Comparison of ENCODE assay signal across 39 cellular contexts in genomic region chr19:14843169-14843568, GRCh38. TPM values are rescaled to one million over a fixed set of nuclear protein-coding genes. Genes with fewer than 3 reads are reported as not detected.
"Had no signal": no experiment of that assay in that cellular context is flagged by ENCODE, and none has a peak within 500 bp of the region (broad histone marks: within the 10 kb centered on the region; RNA-seq: fewer than 3 reads in every experiment).

No MANE protein-coding gene starts in this region.

- H3K27me3 ChIP-seq: adrenal gland had no signal

- H3K4me1 ChIP-seq: body of pancreas, esophagus muscularis mucosa, gastroesophageal sphincter had no signal

- DNase-seq: activated B cell treated with CpG ODN at 0.5 μM for 24 hours; activated CD4-positive, alpha-beta T cell treated with anti-CD3 and anti-CD28 coated beads for 48 hours; activated CD4-positive, alpha-beta T cell treated with anti-CD3 and anti-CD28 coated beads, Interleukin-2, amount 50 U/mL, for 1 hour; activated CD4-positive, alpha-beta T cell treated with anti-CD3 and anti-CD28 coated beads, Interleukin-2, amount 50 U/mL, for 48 hours; activated CD8-positive, alpha-beta memory T cell treated with anti-CD3 and anti-CD28 coated beads, Interleukin-2, amount 10 ng/mL, durations not matched to agents 7 days and 5 days; activated CD8-positive, alpha-beta memory T cell treated with anti-CD3 and anti-CD28 coated beads, Interleukin-2, amount 50 U/mL, for 4 hours; activated CD8-positive, alpha-beta T cell treated with anti-CD3 and anti-CD28 coated beads, Interleukin-2, amount 10 ng/mL, durations not matched to agents 7 days and 5 days; activated effector memory CD4-positive, alpha-beta T cell treated with anti-CD3 and anti-CD28 coated beads, Interleukin-2, amount 50 U/mL, for 16 hours; activated naive CD4-positive, alpha-beta T cell treated with anti-CD3 and anti-CD28 coated beads for 36 hours; activated naive CD8-positive, alpha-beta T cell treated with anti-CD3 and anti-CD28 coated beads for 36 hours; activated naive CD8-positive, alpha-beta T cell treated with anti-CD3 and anti-CD28 coated beads, Interleukin-2, amount 50 U/mL, for 24 hours; activated T-cell treated with anti-CD3 and anti-CD28 coated beads, Interleukin-2, amount 50 U/mL, for 1 hour; activated T-cell treated with anti-CD3 and anti-CD28 coated beads, Interleukin-2, amount 50 U/mL, for 48 hours; adrenal gland; amygdala; aorta; body of pancreas; caudate nucleus; cortex of kidney; dermis blood vessel endothelial cell; effector CD4-positive, alpha-beta T cell; effector memory CD8-positive, alpha-beta T cell; erythroblast; foreskin melanocyte; T-helper 1 cell; T-helper 17 cell; T1000; WERI-Rb-1 had no signal

- H3K9me3 Mint-ChIP-seq: activated B cell treated with CpG ODN at 0.5 μM for 24 hours; activated naive CD4-positive, alpha-beta T cell treated with anti-CD3 and anti-CD28 coated beads for 36 hours; activated naive CD4-positive, alpha-beta T cell treated with anti-CD3 and anti-CD28 coated beads, Interleukin-2, amount 50 U/mL, for 24 hours; activated naive CD8-positive, alpha-beta T cell treated with anti-CD3 and anti-CD28 coated beads for 36 hours; activated naive CD8-positive, alpha-beta T cell treated with anti-CD3 and anti-CD28 coated beads, Interleukin-2, amount 50 U/mL, for 24 hours; activated T-helper 1 cell treated with anti-CD3 and anti-CD28 coated beads, Interleukin-12 subunit alpha, Interleukin-12 subunit beta, Interleukin-2, Interleukin-4 antibody, amounts not matched to agents 30 ng/mL and 10 ng/mL and 1 ng/mL, durations not matched to agents 14 hours and 24 hours and 36 hours; activated T-helper 2 cell treated with anti-CD3 and anti-CD28 coated beads, Interferon-gamma antibody, Interleukin-2, Interleukin-4, amounts not matched to agents 10 μg/mL and 5 μg/mL and 100 μg/mL, durations not matched to agents 14 hours and 24 hours and 36 hours; T-helper 2 cell treated with Interferon-gamma antibody and Interleukin-4, amounts not matched to agents 5 μg/mL and 100 μg/mL, for 36 hours had no signal

- H3K9me3 ChIP-seq: adrenal gland, body of pancreas had no signal

- H3K36me3 Mint-ChIP-seq: activated CD8-positive, alpha-beta memory T cell treated with anti-CD3 and anti-CD28 coated beads, Interleukin-2, amount 10 ng/mL, durations not matched to agents 7 days and 5 days; activated naive CD4-positive, alpha-beta T cell treated with anti-CD3 and anti-CD28 coated beads, Interleukin-2, amount 50 U/mL, for 24 hours; activated naive CD8-positive, alpha-beta T cell treated with anti-CD3 and anti-CD28 coated beads for 36 hours had no signal

- H3K36me3 ChIP-seq: adrenal gland, esophagus muscularis mucosa, gastroesophageal sphincter, WERI-Rb-1 had no signal

- H3K27ac Mint-ChIP-seq: activated B cell treated with CpG ODN at 0.5 μM for 24 hours; activated CD8-positive, alpha-beta memory T cell treated with anti-CD3 and anti-CD28 coated beads, Interleukin-2, amount 10 ng/mL, durations not matched to agents 7 days and 5 days; activated CD8-positive, alpha-beta T cell treated with anti-CD3 and anti-CD28 coated beads, Interleukin-2, amount 10 ng/mL, durations not matched to agents 7 days and 5 days; activated naive CD4-positive, alpha-beta T cell treated with anti-CD3 and anti-CD28 coated beads for 36 hours; activated naive CD4-positive, alpha-beta T cell treated with anti-CD3 and anti-CD28 coated beads, Interleukin-2, amount 50 U/mL, for 24 hours; activated naive CD8-positive, alpha-beta T cell treated with anti-CD3 and anti-CD28 coated beads for 36 hours; activated naive CD8-positive, alpha-beta T cell treated with anti-CD3 and anti-CD28 coated beads, Interleukin-2, amount 50 U/mL, for 24 hours; activated T-helper 1 cell treated with anti-CD3 and anti-CD28 coated beads, Interleukin-12 subunit alpha, Interleukin-12 subunit beta, Interleukin-2, Interleukin-4 antibody, amounts not matched to agents 30 ng/mL and 10 ng/mL and 1 ng/mL, durations not matched to agents 14 hours and 24 hours and 36 hours; activated T-helper 2 cell treated with anti-CD3 and anti-CD28 coated beads, Interferon-gamma antibody, Interleukin-2, Interleukin-4, amounts not matched to agents 10 μg/mL and 5 μg/mL and 100 μg/mL, durations not matched to agents 14 hours and 24 hours and 36 hours; effector memory CD8-positive, alpha-beta T cell; T-helper 17 cell; T-helper 2 cell treated with Interferon-gamma antibody and Interleukin-4, amounts not matched to agents 5 μg/mL and 100 μg/mL, for 36 hours had no signal

- H3K4me3 ChIP-seq: adrenal gland, body of pancreas, esophagus muscularis mucosa, gastroesophageal sphincter had no signal

- H3K4me3 Mint-ChIP-seq: activated B cell treated with CpG ODN at 0.5 μM for 24 hours; activated CD8-positive, alpha-beta memory T cell treated with anti-CD3 and anti-CD28 coated beads, Interleukin-2, amount 10 ng/mL, durations not matched to agents 7 days and 5 days; activated CD8-positive, alpha-beta T cell treated with anti-CD3 and anti-CD28 coated beads, Interleukin-2, amount 10 ng/mL, durations not matched to agents 7 days and 5 days; activated naive CD4-positive, alpha-beta T cell treated with anti-CD3 and anti-CD28 coated beads for 36 hours; activated naive CD4-positive, alpha-beta T cell treated with anti-CD3 and anti-CD28 coated beads, Interleukin-2, amount 50 U/mL, for 24 hours; activated naive CD8-positive, alpha-beta T cell treated with anti-CD3 and anti-CD28 coated beads for 36 hours; activated naive CD8-positive, alpha-beta T cell treated with anti-CD3 and anti-CD28 coated beads, Interleukin-2, amount 50 U/mL, for 24 hours; activated T-helper 1 cell treated with anti-CD3 and anti-CD28 coated beads, Interleukin-12 subunit alpha, Interleukin-12 subunit beta, Interleukin-2, Interleukin-4 antibody, amounts not matched to agents 30 ng/mL and 10 ng/mL and 1 ng/mL, durations not matched to agents 14 hours and 24 hours and 36 hours; effector memory CD8-positive, alpha-beta T cell; T-helper 17 cell; T-helper 2 cell treated with Interferon-gamma antibody and Interleukin-4, amounts not matched to agents 5 μg/mL and 100 μg/mL, for 36 hours had no signal

- H3K27ac ChIP-seq: adrenal gland, body of pancreas, esophagus muscularis mucosa, gastroesophageal sphincter, WERI-Rb-1 had no signal

- ATAC-seq: activated CD4-positive, CD25-positive, alpha-beta regulatory T cell treated with anti-CD3 and anti-CD28 coated beads, Interleukin-2, amount 50 U/mL, for 24 hours; activated CD8-positive, alpha-beta memory T cell treated with anti-CD3 and anti-CD28 coated beads, Interleukin-2, amount 10 ng/mL, durations not matched to agents 7 days and 5 days; activated CD8-positive, alpha-beta T cell treated with anti-CD3 and anti-CD28 coated beads, Interleukin-2, amount 10 ng/mL, durations not matched to agents 7 days and 5 days; activated naive CD8-positive, alpha-beta T cell treated with anti-CD3 and anti-CD28 coated beads, Interleukin-2, amount 50 U/mL, for 24 hours; body of pancreas; effector memory CD8-positive, alpha-beta T cell; gastroesophageal sphincter; T-helper 17 cell had no signal

- H3K4me1 Mint-ChIP-seq: activated B cell treated with CpG ODN at 0.5 μM for 24 hours; activated CD8-positive, alpha-beta memory T cell treated with anti-CD3 and anti-CD28 coated beads, Interleukin-2, amount 10 ng/mL, durations not matched to agents 7 days and 5 days; activated naive CD4-positive, alpha-beta T cell treated with anti-CD3 and anti-CD28 coated beads, Interleukin-2, amount 50 U/mL, for 24 hours; activated naive CD8-positive, alpha-beta T cell treated with anti-CD3 and anti-CD28 coated beads for 36 hours; activated naive CD8-positive, alpha-beta T cell treated with anti-CD3 and anti-CD28 coated beads, Interleukin-2, amount 50 U/mL, for 24 hours; T-helper 17 cell had no signal

- FAIRE-seq: colon had no signal

RNA-seq across cellular contexts. Expression of gene OR7A10, which starts 5.6 kb away (rescaled TPM):
- total RNA-seq: activated B cell treated with CpG ODN at 0.5 μM for 24 hours; activated CD8-positive, alpha-beta memory T cell treated with anti-CD3 and anti-CD28 coated beads for 36 hours; activated CD8-positive, alpha-beta memory T cell treated with anti-CD3 and anti-CD28 coated beads, Interleukin-2, amount 10 ng/mL, durations not matched to agents 7 days and 5 days; activated CD8-positive, alpha-beta T cell treated with anti-CD3 and anti-CD28 coated beads, Interleukin-2, amount 10 ng/mL, durations not matched to agents 7 days and 5 days; activated naive CD4-positive, alpha-beta T cell treated with anti-CD3 and anti-CD28 coated beads for 36 hours; activated naive CD8-positive, alpha-beta T cell treated with anti-CD3 and anti-CD28 coated beads for 36 hours; activated T-helper 1 cell treated with anti-CD3 and anti-CD28 coated beads, Interleukin-12 subunit alpha, Interleukin-12 subunit beta, Interleukin-2, Interleukin-4 antibody, amounts not matched to agents 30 ng/mL and 10 ng/mL and 1 ng/mL, durations not matched to agents 14 hours and 24 hours and 36 hours; activated T-helper 2 cell treated with anti-CD3 and anti-CD28 coated beads, Interferon-gamma antibody, Interleukin-2, Interleukin-4, amounts not matched to agents 10 μg/mL and 5 μg/mL and 100 μg/mL, durations not matched to agents 14 hours and 24 hours and 36 hours; adrenal gland; aorta; body of pancreas; chondrocyte; dermis blood vessel endothelial cell; esophagus muscularis mucosa; gastroesophageal sphincter; glomerular endothelial cell; T-helper 17 cell had no signal
- polyA plus RNA-seq: adrenal gland, aorta had no signal

RNA-seq across cellular contexts. Expression of gene OR7A5, which starts 8.2 kb away (rescaled TPM):
- total RNA-seq: activated B cell treated with CpG ODN at 0.5 μM for 24 hours; activated CD8-positive, alpha-beta memory T cell treated with anti-CD3 and anti-CD28 coated beads for 36 hours; activated CD8-positive, alpha-beta memory T cell treated with anti-CD3 and anti-CD28 coated beads, Interleukin-2, amount 10 ng/mL, durations not matched to agents 7 days and 5 days; activated CD8-positive, alpha-beta T cell treated with anti-CD3 and anti-CD28 coated beads, Interleukin-2, amount 10 ng/mL, durations not matched to agents 7 days and 5 days; activated naive CD4-positive, alpha-beta T cell treated with anti-CD3 and anti-CD28 coated beads for 36 hours; activated naive CD8-positive, alpha-beta T cell treated with anti-CD3 and anti-CD28 coated beads for 36 hours; activated T-helper 1 cell treated with anti-CD3 and anti-CD28 coated beads, Interleukin-12 subunit alpha, Interleukin-12 subunit beta, Interleukin-2, Interleukin-4 antibody, amounts not matched to agents 30 ng/mL and 10 ng/mL and 1 ng/mL, durations not matched to agents 14 hours and 24 hours and 36 hours; activated T-helper 2 cell treated with anti-CD3 and anti-CD28 coated beads, Interferon-gamma antibody, Interleukin-2, Interleukin-4, amounts not matched to agents 10 μg/mL and 5 μg/mL and 100 μg/mL, durations not matched to agents 14 hours and 24 hours and 36 hours; aorta; body of pancreas; chondrocyte; dermis blood vessel endothelial cell; gastroesophageal sphincter; glomerular endothelial cell; T-helper 17 cell had no signal
- polyA plus RNA-seq: aorta had no signal

RNA-seq across cellular contexts. Expression of gene OR7C1, which starts 8.2 kb away (rescaled TPM):
- total RNA-seq: activated B cell treated with CpG ODN at 0.5 μM for 24 hours; activated CD8-positive, alpha-beta memory T cell treated with anti-CD3 and anti-CD28 coated beads for 36 hours; activated CD8-positive, alpha-beta memory T cell treated with anti-CD3 and anti-CD28 coated beads, Interleukin-2, amount 10 ng/mL, durations not matched to agents 7 days and 5 days; activated CD8-positive, alpha-beta T cell treated with anti-CD3 and anti-CD28 coated beads, Interleukin-2, amount 10 ng/mL, durations not matched to agents 7 days and 5 days; activated naive CD4-positive, alpha-beta T cell treated with anti-CD3 and anti-CD28 coated beads for 36 hours; activated naive CD8-positive, alpha-beta T cell treated with anti-CD3 and anti-CD28 coated beads for 36 hours; activated T-helper 1 cell treated with anti-CD3 and anti-CD28 coated beads, Interleukin-12 subunit alpha, Interleukin-12 subunit beta, Interleukin-2, Interleukin-4 antibody, amounts not matched to agents 30 ng/mL and 10 ng/mL and 1 ng/mL, durations not matched to agents 14 hours and 24 hours and 36 hours; activated T-helper 2 cell treated with anti-CD3 and anti-CD28 coated beads, Interferon-gamma antibody, Interleukin-2, Interleukin-4, amounts not matched to agents 10 μg/mL and 5 μg/mL and 100 μg/mL, durations not matched to agents 14 hours and 24 hours and 36 hours; aorta; body of pancreas; chondrocyte; dermis blood vessel endothelial cell; gastroesophageal sphincter; glomerular endothelial cell; T-helper 17 cell had no signal

RNA-seq across cellular contexts. Expression of gene OR7A17, which starts 42.8 kb away (rescaled TPM):
- total RNA-seq: activated B cell treated with CpG ODN at 0.5 μM for 24 hours; activated CD8-positive, alpha-beta memory T cell treated with anti-CD3 and anti-CD28 coated beads for 36 hours; activated CD8-positive, alpha-beta memory T cell treated with anti-CD3 and anti-CD28 coated beads, Interleukin-2, amount 10 ng/mL, durations not matched to agents 7 days and 5 days; activated CD8-positive, alpha-beta T cell treated with anti-CD3 and anti-CD28 coated beads, Interleukin-2, amount 10 ng/mL, durations not matched to agents 7 days and 5 days; activated naive CD4-positive, alpha-beta T cell treated with anti-CD3 and anti-CD28 coated beads for 36 hours; activated naive CD8-positive, alpha-beta T cell treated with anti-CD3 and anti-CD28 coated beads for 36 hours; activated T-helper 1 cell treated with anti-CD3 and anti-CD28 coated beads, Interleukin-12 subunit alpha, Interleukin-12 subunit beta, Interleukin-2, Interleukin-4 antibody, amounts not matched to agents 30 ng/mL and 10 ng/mL and 1 ng/mL, durations not matched to agents 14 hours and 24 hours and 36 hours; activated T-helper 2 cell treated with anti-CD3 and anti-CD28 coated beads, Interferon-gamma antibody, Interleukin-2, Interleukin-4, amounts not matched to agents 10 μg/mL and 5 μg/mL and 100 μg/mL, durations not matched to agents 14 hours and 24 hours and 36 hours; adrenal gland; aorta; body of pancreas; chondrocyte; dermis blood vessel endothelial cell; esophagus muscularis mucosa; gastroesophageal sphincter; glomerular endothelial cell; T-helper 17 cell had no signal
- polyA plus RNA-seq: adrenal gland, aorta had no signal
